ENCODE assay signal across 10 cellular contexts in genomic region chr2:191049728-191050639, GRCh38. TPM values are rescaled to one million over a fixed set of nuclear protein-coding genes. Genes with fewer than 3 reads are reported as not detected.
DNase-seq lines count a peak whose midpoint lies in the region; ATAC-seq and TF ChIP-seq lines count a peak whose summit lies in the region.
"Had no signal": no experiment of that assay in that cellular context is flagged by ENCODE, and none has a peak within 500 bp of the region (broad histone marks: within the 10 kb centered on the region; RNA-seq: fewer than 3 reads in every experiment).

No MANE protein-coding gene starts in this region.

- no peaks in the 10 kb centered on the region for H3K9me3 Mint-ChIP-seq in activated CD8-positive, alpha-beta memory T cell treated with anti-CD3 and anti-CD28 coated beads, Interleukin-2, amount 10 ng/mL, durations not matched to agents 7 days and 5 days (ENCODE audit: low read depth)
- H3K9me3 Mint-ChIP-seq: CD4-positive, CD25-positive, alpha-beta regulatory T cell had no signal

- H3K4me1 ChIP-seq in left lung = peaks cover 0 to 30% of the 10 kb centered on the region in 2 donors

- H3K27ac ChIP-seq in brain microvascular endothelial cell (peak overlapping the region; percentile 96), left lung (peak overlapping the region in 1 of 2 donors; percentile 6)

- intact Hi-C loops in left lung (cut with DNase I) = loop anchor here in 1 of 2 donors (10.0 kb wide), 1 partner anchor 105 kb away; the partner anchor contains the start of gene STAT4

- H3K27me3 ChIP-seq in brain microvascular endothelial cell (replicated peaks) = no peaks in the 10 kb centered on the region
- no peaks in the 10 kb centered on the region for H3K27me3 ChIP-seq in left lung

- H3K27me3 Mint-ChIP-seq in activated CD8-positive, alpha-beta memory T cell treated with anti-CD3 and anti-CD28 coated beads, Interleukin-2, amount 10 ng/mL, durations not matched to agents 7 days and 5 days = no peaks in the 10 kb centered on the region
- H3K27me3 Mint-ChIP-seq: CD4-positive, CD25-positive, alpha-beta regulatory T cell had no signal

- TF ChIP-seq CTCF in brain microvascular endothelial cell (IDR thresholded peaks at IDR 0.05; ENCODE audit: low read depth, low read length, missing control alignments) (no peak), left lung (IDR thresholded peaks at IDR 0.05) (no peak)

- DNase-seq in activated CD8-positive, alpha-beta memory T cell treated with anti-CD3 and anti-CD28 coated beads, Interleukin-2, amount 10 ng/mL, durations not matched to agents 7 days and 5 days = no peak
- DNase-seq in activated CD8-positive, alpha-beta memory T cell treated with anti-CD3 and anti-CD28 coated beads, Interleukin-2, amount 50 U/mL, for 4 hours = no peak
- peak; percentile 65 for DNase-seq in brain microvascular endothelial cell
- DNase-seq in renal cortical epithelial cell (ENCODE audit: low read depth) = peak; percentile 99
- no peak for DNase-seq in putamen (ENCODE audit: low spot score)
- no peak for DNase-seq in left lung
- no peak for DNase-seq in superior temporal gyrus (ENCODE audit: extremely low spot score)
- DNase-seq: CD4-positive, CD25-positive, alpha-beta regulatory T cell had no signal

- H3K36me3 ChIP-seq in brain microvascular endothelial cell (replicated peaks) (no peaks in the 10 kb centered on the region), left lung (no peaks in the 10 kb centered on the region)

- in situ Hi-C loops in brain microvascular endothelial cell (cut with HindIII; ENCODE audit: low pct_ligation_motif_present, low sequenced_read_pairs) = no loop called here

- peak; percentile 46 for ATAC-seq in activated CD8-positive, alpha-beta memory T cell treated with anti-CD3 and anti-CD28 coated beads, Interleukin-2, amount 10 ng/mL, durations not matched to agents 7 days and 5 days
- ATAC-seq in HG03354 (IDR thresholded peaks at IDR 0.05; ENCODE audit: poor library complexity, severe bottlenecking, unreplicated experiment) (peak; percentile 91), left lung (no peak)

- CTCF ChIA-PET in activated CD8-positive, alpha-beta memory T cell treated with anti-CD3 and anti-CD28 coated beads, Interleukin-2, amount 10 ng/mL, durations not matched to agents 7 days and 5 days (lab: Charles Lee) = interaction anchor here (0.9 to 9.6 kb wide), 7 partner anchors 9 to 110 kb away, joined by 3 to 369 read pairs (median 3); partner anchors contain the start of gene STAT4

- H3K4me3 Mint-ChIP-seq in activated CD8-positive, alpha-beta memory T cell treated with anti-CD3 and anti-CD28 coated beads, Interleukin-2, amount 10 ng/mL, durations not matched to agents 7 days and 5 days = no peak overlapping the region
- H3K4me3 Mint-ChIP-seq: CD4-positive, CD25-positive, alpha-beta regulatory T cell had no signal

- H3K36me3 Mint-ChIP-seq in activated CD8-positive, alpha-beta memory T cell treated with anti-CD3 and anti-CD28 coated beads, Interleukin-2, amount 10 ng/mL, durations not matched to agents 7 days and 5 days = peaks cover 38% of the 10 kb centered on the region

- H3K4me3 ChIP-seq in brain microvascular endothelial cell (ENCODE audit: low read depth, low read length) (no peak overlapping the region), left lung (no peak overlapping the region)
- H3K4me3 ChIP-seq: skin epidermis had no signal

- peaks cover 7% of the 10 kb centered on the region for H3K4me1 Mint-ChIP-seq in activated CD8-positive, alpha-beta memory T cell treated with anti-CD3 and anti-CD28 coated beads, Interleukin-2, amount 10 ng/mL, durations not matched to agents 7 days and 5 days

- peak overlapping the region; percentile 21 for H3K27ac Mint-ChIP-seq in activated CD8-positive, alpha-beta memory T cell treated with anti-CD3 and anti-CD28 coated beads, Interleukin-2, amount 10 ng/mL, durations not matched to agents 7 days and 5 days

- no peaks in the 10 kb centered on the region for H3K9me3 ChIP-seq in left lung

RNA-seq across cellular contexts. Expression of gene STAT1, which starts 36.0 kb away (rescaled TPM):
- 100 to 1,000 TPM; 385 to 515 TPM for total RNA-seq in activated CD8-positive, alpha-beta memory T cell treated with anti-CD3 and anti-CD28 coated beads, Interleukin-2, amount 10 ng/mL, durations not matched to agents 7 days and 5 days
- 149 and 189 TPM in 2 replicates for total RNA-seq in renal cortical epithelial cell
- total RNA-seq in left lung = 100 to 1,000 TPM; 118 to 144 TPM

Comparison
In these comparisons a context has a peak if more than half of its experiments do, and no peak if none do; other contexts are left out.
1. DNase-seq: peak in brain microvascular endothelial cell (single experiment) and renal cortical epithelial cell (single experiment); none in activated CD8-positive, alpha-beta memory T cell treated with anti-CD3 and anti-CD28 coated beads, Interleukin-2, amount 10 ng/mL, durations not matched to agents 7 days and 5 days (single experiment), activated CD8-positive, alpha-beta memory T cell treated with anti-CD3 and anti-CD28 coated beads, Interleukin-2, amount 50 U/mL, for 4 hours (single experiment), putamen (single experiment), left lung (0 of 2) and superior temporal gyrus (single experiment).